1 cellular context compared by ENCODE assay signal in genomic region chr3:184184546-184185234, GRCh38.
TF ChIP-seq lines count a peak whose summit lies in the region.

No MANE protein-coding gene starts in this region.

TF ChIP-seq in HCT116, 20 proteins besides CTCF, POLR2A, EP300 and RAD21 (continued from another document):
- TF ChIP-seq REST (IDR thresholded peaks at IDR 0.05; ENCODE audit: low read depth) (no peak), EZH2phosphoT487 (IDR thresholded peaks at IDR 0.05; ENCODE audit: borderline replicate concordance) (no peak), SRF (IDR thresholded peaks at IDR 0.05; ENCODE audit: low read depth) (no peak), CEBPB (IDR thresholded peaks at IDR 0.05; ENCODE audit: low read depth) (no peak), EZH2 (IDR thresholded peaks at IDR 0.05) (no peak), ELF1 (IDR thresholded peaks at IDR 0.05; ENCODE audit: borderline replicate concordance, low read depth) (no peak), TCF7L2 (IDR thresholded peaks at IDR 0.05; ENCODE audit: borderline replicate concordance, extremely low read depth, insufficient read depth, insufficient read length) (no peak), POLR2AphosphoS5 (IDR thresholded peaks at IDR 0.05; ENCODE audit: low read depth, low read length) (no peak), EGR1 (IDR thresholded peaks at IDR 0.05; ENCODE audit: low read depth) (no peak)
- TF ChIP-seq, protein P1, sequence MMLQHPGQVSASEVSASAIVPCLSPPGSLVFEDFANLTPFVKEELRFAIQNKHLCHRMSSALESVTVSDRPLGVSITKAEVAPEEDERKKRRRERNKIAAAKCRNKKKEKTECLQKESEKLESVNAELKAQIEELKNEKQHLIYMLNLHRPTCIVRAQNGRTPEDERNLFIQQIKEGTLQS (IDR thresholded peaks at IDR 0.05) = no peak
- TF ChIP-seq, protein P2, sequence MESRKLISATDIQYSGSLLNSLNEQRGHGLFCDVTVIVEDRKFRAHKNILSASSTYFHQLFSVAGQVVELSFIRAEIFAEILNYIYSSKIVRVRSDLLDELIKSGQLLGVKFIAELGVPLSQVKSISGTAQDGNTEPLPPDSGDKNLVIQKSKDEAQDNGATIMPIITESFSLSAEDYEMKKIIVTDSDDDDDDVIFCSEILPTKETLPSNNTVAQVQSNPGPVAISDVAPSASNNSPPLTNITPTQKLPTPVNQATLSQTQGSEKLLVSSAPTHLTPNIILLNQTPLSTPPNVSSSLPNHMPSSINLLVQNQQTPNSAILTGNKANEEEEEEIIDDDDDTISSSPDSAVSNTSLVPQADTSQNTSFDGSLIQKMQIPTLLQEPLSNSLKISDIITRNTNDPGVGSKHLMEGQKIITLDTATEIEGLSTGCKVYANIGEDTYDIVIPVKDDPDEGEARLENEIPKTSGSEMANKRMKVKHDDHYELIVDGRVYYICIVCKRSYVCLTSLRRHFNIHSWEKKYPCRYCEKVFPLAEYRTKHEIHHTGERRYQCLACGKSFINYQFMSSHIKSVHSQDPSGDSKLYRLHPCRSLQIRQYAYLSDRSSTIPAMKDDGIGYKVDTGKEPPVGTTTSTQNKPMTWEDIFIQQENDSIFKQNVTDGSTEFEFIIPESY (IDR thresholded peaks at IDR 0.05; ENCODE audit: extremely low read depth, insufficient replicate concordance, low read length) = no peak
